Comparison of ENCODE assay signal across 8 cellular contexts in the genomic region with DNA sequence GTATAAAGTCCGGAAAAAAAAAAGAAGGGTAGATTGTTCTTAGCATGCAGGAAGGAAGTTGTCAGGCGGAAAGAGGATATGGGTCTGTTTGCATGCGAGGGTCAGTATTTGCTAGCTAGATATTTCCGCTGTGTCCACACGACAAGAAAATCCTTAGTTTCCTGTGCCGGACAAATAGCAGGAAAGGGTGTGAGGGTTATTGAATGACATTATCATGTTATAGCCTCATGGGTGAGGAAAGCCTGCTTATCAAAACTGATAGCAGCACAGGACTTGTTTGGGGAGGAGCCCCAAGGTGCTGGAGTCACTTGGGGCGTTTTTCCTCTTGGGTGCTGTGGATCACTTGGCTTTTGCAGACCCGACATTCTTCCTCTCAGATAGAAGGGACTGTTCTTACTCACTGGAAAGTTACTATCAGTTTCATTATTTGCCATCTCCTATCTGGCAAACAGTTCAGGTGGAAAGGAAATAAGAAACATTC.
DNase-seq lines count a peak whose midpoint lies in the region; ATAC-seq, FAIRE-seq and TF ChIP-seq lines count a peak whose summit lies in the region.

No MANE protein-coding gene starts in this region.

- peaks cover under 1% of the 10 kb centered on the region; the same call in 1 of the 2 replicates for H3K4me1 ChIP-seq in MM.1S (ENCODE audit: low read length)

- H3K27me3 ChIP-seq in MM.1S (replicated peaks; ENCODE audit: insufficient read depth, low read length) = no peaks in the 10 kb centered on the region

- CTCF ChIA-PET in activated CD8-positive, alpha-beta T cell treated with anti-CD3 and anti-CD28 coated beads for 36 hours (lab: Charles Lee) = interaction anchor here (0.8 kb wide), 1 partner anchor 51 kb away, joined by 3 read pairs; no protein-coding TSS in a partner anchor
- CTCF ChIA-PET in RWPE1 (lab: Yijun Ruan, JAX) = no interaction called here

- H3K36me3 ChIP-seq in MM.1S (replicated peaks; ENCODE audit: insufficient read depth, low read length) = no peaks in the 10 kb centered on the region

- H3K9me3 Mint-ChIP-seq in activated CD8-positive, alpha-beta T cell treated with anti-CD3 and anti-CD28 coated beads for 36 hours = no peaks in the 10 kb centered on the region
- H3K9me3 Mint-ChIP-seq in memory B cell = no peaks in the 10 kb centered on the region

- H2AFZ ChIP-seq in MM.1S (ENCODE audit: low read length) = no peak overlapping the region

- POLR2A ChIA-PET in activated CD8-positive, alpha-beta T cell treated with anti-CD3 and anti-CD28 coated beads for 36 hours (lab: Charles Lee) = no interaction called here
- POLR2A ChIA-PET in RWPE1 (lab: Yijun Ruan, JAX; ENCODE audit: low non-redundant PET) = no interaction called here

- no peaks in the 10 kb centered on the region for H3K9me2 ChIP-seq in MM.1S (replicated peaks; ENCODE audit: insufficient read depth, low read length)

- H3K27me3 Mint-ChIP-seq in activated CD8-positive, alpha-beta T cell treated with anti-CD3 and anti-CD28 coated beads for 36 hours = peaks cover 5% of the 10 kb centered on the region
- peaks cover 4% of the 10 kb centered on the region for H3K27me3 Mint-ChIP-seq in memory B cell

- no peaks in the 10 kb centered on the region for H4K20me1 ChIP-seq in MM.1S (ENCODE audit: insufficient read depth, low read length)

- no peak overlapping the region for H3K4me3 ChIP-seq in MM.1S (ENCODE audit: low read length)

- intact Hi-C loops in activated CD8-positive, alpha-beta T cell treated with anti-CD3 and anti-CD28 coated beads for 36 hours (cut with micrococcal nuclease) = no loop called here

- no peak overlapping the region for H3K4me2 ChIP-seq in MM.1S (ENCODE audit: low read depth, low read length)

- no peaks in the 10 kb centered on the region for H3K9me3 ChIP-seq in MM.1S (replicated peaks; ENCODE audit: insufficient read depth, low read length)

- H3K27ac ChIP-seq in MM.1S (ENCODE audit: low read length) (no peak overlapping the region), RWPE1 (no peak overlapping the region)

- no peak overlapping the region for H3K27ac Mint-ChIP-seq in activated CD8-positive, alpha-beta T cell treated with anti-CD3 and anti-CD28 coated beads for 36 hours
- peak overlapping the region; percentile 13 for H3K27ac Mint-ChIP-seq in memory B cell

- no peaks in the 10 kb centered on the region for H3F3A ChIP-seq in MM.1S (ENCODE audit: insufficient read depth, low read length)

- ATAC-seq in HG02623 (IDR thresholded peaks at IDR 0.05; ENCODE audit: unreplicated experiment) = peak; percentile 56
- ATAC-seq in activated CD8-positive, alpha-beta T cell treated with anti-CD3 and anti-CD28 coated beads for 36 hours = peak; percentile 47
- no peak for ATAC-seq in memory B cell (ENCODE audit: low read depth)

- no peak overlapping the region for H3K4me3 Mint-ChIP-seq in activated CD8-positive, alpha-beta T cell treated with anti-CD3 and anti-CD28 coated beads for 36 hours
- peak overlapping the region; percentile 66 for H3K4me3 Mint-ChIP-seq in memory B cell

- no peak for TF ChIP-seq POLR2A in GM12891 (IDR thresholded peaks at IDR 0.05; ENCODE audit: low read depth, low read length)

- no peak for DNase-seq in GM12891 (ENCODE audit: insufficient read length, low spot score)
- peak; percentile 5 for DNase-seq in activated CD8-positive, alpha-beta T cell treated with anti-CD3 and anti-CD28 coated beads for 36 hours
- DNase-seq in memory B cell (ENCODE audit: low spot score in 2 of 2) = no peak
- no peak for DNase-seq in SIG-M5 (lab: John Stamatoyannopoulos, UW)
- no peak for DNase-seq in MM.1S
- DNase-seq in GDM1 (lab: John Stamatoyannopoulos, UW) = no peak
- no peak for DNase-seq in RWPE1 (ENCODE audit: low spot score)

- FAIRE-seq in GM12891 (lab: Jason Lieb, UNC) = peak; percentile 51

- TF ChIP-seq CTCF in activated CD8-positive, alpha-beta T cell treated with anti-CD3 and anti-CD28 coated beads for 36 hours (IDR thresholded peaks at IDR 0.05) = no peak
- TF ChIP-seq CTCF in MM.1S (IDR thresholded peaks at IDR 0.05; ENCODE audit: low read length) = no peak
- TF ChIP-seq CTCF in RWPE1 (conservative IDR thresholded peaks at IDR 0.05; ENCODE audit: low read depth) = no peak

- H3K36me3 Mint-ChIP-seq in activated CD8-positive, alpha-beta T cell treated with anti-CD3 and anti-CD28 coated beads for 36 hours (ENCODE audit: low read depth) = no peaks in the 10 kb centered on the region
- H3K36me3 Mint-ChIP-seq in memory B cell = no peaks in the 10 kb centered on the region

- no peak overlapping the region for H3K9ac ChIP-seq in MM.1S (ENCODE audit: low read length)

- no peaks in the 10 kb centered on the region for H3K79me2 ChIP-seq in MM.1S (ENCODE audit: low read length)

- H3K4me1 Mint-ChIP-seq in activated CD8-positive, alpha-beta T cell treated with anti-CD3 and anti-CD28 coated beads for 36 hours (ENCODE audit: low read depth) = peaks cover 4% of the 10 kb centered on the region
- peaks cover 6% of the 10 kb centered on the region for H3K4me1 Mint-ChIP-seq in memory B cell

TF ChIP-seq in GM12891, 5 proteins besides CTCF, POLR2A, EP300 and RAD21:
- no peak for TF ChIP-seq TAF1 (IDR thresholded peaks at IDR 0.05; ENCODE audit: low read depth, low read length)
